Comparison of ENCODE assay signal across 16 cellular contexts in the genomic region with DNA sequence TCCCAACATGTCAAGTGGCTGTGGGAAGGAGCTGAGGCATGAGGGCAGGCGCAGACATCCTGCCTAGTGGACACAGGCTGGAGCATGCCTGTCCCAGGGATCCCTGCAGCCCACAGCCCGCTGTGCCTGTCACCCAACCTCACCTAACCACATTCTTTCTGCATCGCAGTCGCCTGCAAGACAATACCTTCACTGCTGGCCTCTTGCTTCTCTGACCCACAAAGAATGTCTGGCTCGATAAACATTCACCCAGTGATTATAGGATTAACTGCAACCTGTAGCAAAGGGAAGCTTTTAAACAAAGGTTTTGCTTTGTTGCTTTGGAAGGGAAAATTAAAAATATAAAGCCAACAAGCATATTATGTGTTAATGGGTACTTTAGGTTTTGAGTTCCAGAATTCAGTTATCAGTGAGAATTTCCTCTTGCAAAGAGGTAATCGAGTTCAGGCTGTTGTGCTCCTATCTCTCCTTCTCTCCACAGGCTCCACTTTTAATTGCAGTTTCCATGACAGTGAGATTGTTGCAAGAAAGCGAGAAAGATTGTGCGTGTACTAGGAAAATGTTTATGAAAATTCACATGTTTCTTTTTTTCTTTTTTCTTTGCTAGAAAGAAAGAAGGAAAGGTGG. TPM values are rescaled to one million over a fixed set of nuclear protein-coding genes. Genes with fewer than 3 reads are reported as not detected.
DNase-seq lines count a peak whose midpoint lies in the region; ATAC-seq and TF ChIP-seq lines count a peak whose summit lies in the region.
"Had no signal": no experiment of that assay in that cellular context is flagged by ENCODE, and none has a peak within 500 bp of the region (broad histone marks: within the 10 kb centered on the region; RNA-seq: fewer than 3 reads in every experiment).

No MANE protein-coding gene starts in this region.

- no peak overlapping the region for H3K4me2 ChIP-seq in OCI-LY7 (ENCODE audit: low read length)
- H3K4me2 ChIP-seq: SK-N-SH had no signal

- H3K9me3 Mint-ChIP-seq in brain, result peaks cover 4 to 13% (median 9%) of the 10 kb centered on the region in 5 experiments

- no peaks in the 10 kb centered on the region for H3K27me3 ChIP-seq in thyroid gland

- no peaks in the 10 kb centered on the region for H3K79me2 ChIP-seq in OCI-LY7 (ENCODE audit: insufficient read depth, low read depth, low read length)

- H3K27ac ChIP-seq in thyroid gland (peak overlapping the region in 1 of 3 donors; percentile 70), OCI-LY7 (ENCODE audit: low read depth, low read length, poor library complexity, severe bottlenecking) (no peak overlapping the region)
- H3K27ac ChIP-seq: 22Rv1 had no signal

- H3K4me1 ChIP-seq in thyroid gland (peaks cover 9 to 14% of the 10 kb centered on the region in 2 donors), OCI-LY7 (ENCODE audit: insufficient read depth, low read length, poor library complexity, severe bottlenecking) (no peaks in the 10 kb centered on the region)

- WGBS in thyroid gland, 2 donors, result 33 to 34% methylated on average over 8 of the region's 8 CpGs

- H3K27me3 Mint-ChIP-seq in brain, result peaks cover 4% of the 10 kb centered on the region

- H3K9me2 ChIP-seq in OCI-LY7 (ENCODE audit: insufficient read depth, low read length), result no peaks in the 10 kb centered on the region
- H3K9me2 ChIP-seq: SK-N-SH had no signal

- BruUV-seq in OCI-LY7 (replicated peaks; lab: Mats Ljungman, UMichigan), result no TSS peak

- H4K20me1 ChIP-seq in OCI-LY7 (ENCODE audit: insufficient read depth, low read length), result no peaks in the 10 kb centered on the region

- ATAC-seq in HG03520 (IDR thresholded peaks at IDR 0.05; ENCODE audit: unreplicated experiment), result no peak

- CTCF ChIA-PET in OCI-LY7 (lab: Charles Lee; ENCODE audit: unreplicated experiment), result no interaction called here

- no peak for TF ChIP-seq POLR2A in thyroid gland (IDR thresholded peaks at IDR 0.05)

- peak overlapping the region in 1 of 5 experiments; percentile 41 for H3K4me3 Mint-ChIP-seq in brain
- H3K4me3 Mint-ChIP-seq: activated B cell treated with CpG ODN at 0.5 μM for 24 hours; CD4-positive, alpha-beta memory T cell had no signal

- no peaks in the 10 kb centered on the region for H3K36me3 Mint-ChIP-seq in brain
- H3K36me3 Mint-ChIP-seq: CD4-positive, alpha-beta memory T cell had no signal

- H3K27ac Mint-ChIP-seq in brain, result peak overlapping the region in 3 of 5 experiments; percentile 63 to 82 (median 81)
- H3K27ac Mint-ChIP-seq: activated B cell treated with CpG ODN at 0.5 μM for 24 hours; CD4-positive, alpha-beta memory T cell had no signal

- no peak overlapping the region for H2AFZ ChIP-seq in OCI-LY7 (ENCODE audit: low read length)

- TF ChIP-seq CTCF in brain (conservative IDR thresholded peaks at IDR 0.05) (no peak), thyroid gland (IDR thresholded peaks at IDR 0.05) (no peak), OCI-LY7 (conservative IDR thresholded peaks at IDR 0.05; ENCODE audit: low read length) (no peak)

- H3K36me3 ChIP-seq in thyroid gland, result no peaks in the 10 kb centered on the region
- H3K36me3 ChIP-seq in OCI-LY7 (ENCODE audit: insufficient read depth, low read length), result no peaks in the 10 kb centered on the region

- intact Hi-C loops in thyroid gland (cut with DNase I), result no loop called here
- intact Hi-C loops in OCI-LY7 (cut with micrococcal nuclease; ENCODE audit: unreplicated experiment), result no loop called here

- H3K4me3 ChIP-seq in thyroid gland (replicated peaks in 1 of 3) (no peak overlapping the region), OCI-LY7 (ENCODE audit: low read depth, low read length, poor library complexity, severe bottlenecking) (no peak overlapping the region)

- H3K9me3 ChIP-seq in thyroid gland, result no peaks in the 10 kb centered on the region
- H3K9me3 ChIP-seq in OCI-LY7 (ENCODE audit: low read length), result no peaks in the 10 kb centered on the region
- H3K9me3 ChIP-seq: SK-N-SH had no signal

- DNase-seq in DMS53 (lab: John Stamatoyannopoulos, UW) (peak; percentile 18), DMS53 treated with DMSO at 0.1 percent for 48 hours (lab: John Stamatoyannopoulos, UW; ENCODE audit: unreplicated experiment) (no peak), kidney tubule cell (ENCODE audit: low spot score) (peak; percentile 83), thyroid gland (peak; percentile 64 to 77), OCI-LY7 (ENCODE audit: low spot score) (no peak), cerebellum (ENCODE audit: low spot score) (no peak)
- DNase-seq: activated B cell treated with CpG ODN at 0.5 μM for 24 hours; CD4-positive, alpha-beta memory T cell; effector memory CD4-positive, alpha-beta T cell; NCI-H1092 treated with DMSO at 0.1 percent for 48 hours; NCI-H524 treated with DMSO at 0.1 percent for 48 hours; SK-N-SH had no signal

- POLR2A ChIA-PET in OCI-LY7 (lab: Charles Lee), result interaction anchor here (0.7 kb wide), 1 partner anchor 188 kb away, joined by 4 read pairs; no protein-coding TSS in a partner anchor

- H3K4me1 Mint-ChIP-seq in brain, result peaks cover 8% of the 10 kb centered on the region
- H3K4me1 Mint-ChIP-seq: activated B cell treated with CpG ODN at 0.5 μM for 24 hours had no signal

RNA-seq across cellular contexts. Expression of gene ZNF648, which starts 40.0 kb away (rescaled TPM):
- not detected for polyA plus RNA-seq in brain (ENCODE audit: insufficient read depth, low read depth, low replicate concordance)
- total RNA-seq in thyroid gland (under 1 TPM in 1 of 4 donors, not detected in 3; 0.24 TPM), OCI-LY7 (2022) (not detected in 2 replicates), cerebellum (0.82 TPM)
- total RNA-seq in OCI-LY7 (2014; rRNA removed; shearing (Covaris generic)), result not detected in 2 replicates
- total RNA-seq: activated B cell treated with CpG ODN at 0.5 μM for 24 hours; CD4-positive, alpha-beta memory T cell; mesenteric fat pad had no signal
- polyA plus RNA-seq: CD4-positive, alpha-beta memory T cell; SK-N-SH had no signal

Comparison
In these comparisons a context has a peak if more than half of its experiments do, and no peak if none do; other contexts are left out.
1. DNase-seq: peak in DMS53 (single experiment), kidney tubule cell (single experiment) and thyroid gland (2 of 2); none in DMS53 treated with DMSO at 0.1 percent for 48 hours (single experiment), OCI-LY7 (single experiment) and cerebellum (single experiment).